10 cellular contexts compared by ENCODE assay signal in the genomic region with DNA sequence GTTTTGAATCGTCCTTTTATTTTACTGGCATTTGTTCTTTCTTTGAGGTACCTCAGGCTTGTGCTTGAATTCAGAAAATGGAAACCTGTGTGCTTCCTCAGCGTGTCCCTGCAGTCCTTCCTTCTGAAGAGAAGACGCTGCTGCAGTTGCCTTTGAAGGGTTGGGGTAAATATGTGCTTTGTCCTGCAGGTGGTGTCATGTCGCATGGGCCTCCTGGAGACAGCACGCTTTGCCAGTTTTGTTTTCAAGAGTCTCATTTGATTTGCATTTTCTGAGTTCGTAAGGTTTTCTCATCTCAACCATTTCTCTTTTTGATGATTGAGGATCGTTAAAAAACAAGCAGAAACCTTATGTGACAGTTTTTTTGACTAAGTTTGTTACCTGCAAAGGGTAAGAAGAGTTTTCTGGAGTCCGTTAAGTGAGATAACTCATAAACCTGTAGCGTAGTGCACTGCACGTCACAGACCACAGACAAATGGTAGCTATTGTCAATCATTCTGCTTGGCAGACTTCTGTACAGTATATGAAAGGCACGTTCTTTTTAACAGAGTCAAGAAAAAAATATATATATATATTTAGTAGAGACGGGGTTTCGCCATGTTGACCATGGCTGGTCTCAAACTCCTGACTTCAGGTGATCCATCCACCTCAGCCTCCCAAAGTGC. TPM values are rescaled to one million over a fixed set of nuclear protein-coding genes. Genes with fewer than 3 reads are reported as not detected.
DNase-seq lines count a peak whose midpoint lies in the region; ATAC-seq, FAIRE-seq and TF ChIP-seq lines count a peak whose summit lies in the region.
"Had no signal": no experiment of that assay in that cellular context is flagged by ENCODE, and none has a peak within 500 bp of the region (broad histone marks: within the 10 kb centered on the region; RNA-seq: fewer than 3 reads in every experiment).

No MANE protein-coding gene starts in this region.

- H2AFZ ChIP-seq in HepG2 (ENCODE audit: low read length): no peak overlapping the region

- no peaks in the 10 kb centered on the region for H3K36me3 ChIP-seq in GM06990 (ENCODE audit: control insufficient read depth, insufficient read depth, low read length)
- no peaks in the 10 kb centered on the region for H3K36me3 ChIP-seq in H7 (replicated peaks; ENCODE audit: control insufficient read depth, insufficient read depth, low read length)
- H3K36me3 ChIP-seq in HepG2 (replicated peaks in 1 of 2; ENCODE audit: control insufficient read depth in 1 of 2, insufficient read depth in 2 of 2, low read length in 2 of 2): peaks cover 1 to 5% of the 10 kb centered on the region in 2 experiments; a peak in 2 of 5 replicates

- TF ChIP-seq CTCF in GM06990 (IDR thresholded peaks at IDR 0.05; ENCODE audit: insufficient read depth, low read length, poor library complexity, severe bottlenecking): peak; percentile 75
- peak; percentile 53 for TF ChIP-seq CTCF in HepG2 (CRISPR knock-in tag; IDR thresholded peaks at IDR 0.05)

- POLR2A ChIA-PET in HepG2 (lab: Yijun Ruan, JAX): no interaction called here

- TF ChIP-seq POLR2A in HepG2 (IDR thresholded peaks at IDR 0.05; ENCODE audit: insufficient read depth in 1 of 2, low read depth in 2 of 2, low read length in 2 of 2): no peak

- DNase-seq in GM06990 (ENCODE audit: extremely low read depth, insufficient read length) (no peak), H7 (peak; percentile 69), HepG2 (ENCODE audit: low spot score) (no peak), NCI-H1105 (lab: John Stamatoyannopoulos, UW) (no peak)
- DNase-seq in stimulated activated naive CD4-positive, alpha-beta T cell (lab: John Stamatoyannopoulos, UW): no peak
- DNase-seq: small intestine had no signal

- no peak for TF ChIP-seq EP300 in HepG2 (IDR thresholded peaks at IDR 0.05; ENCODE audit: low read depth in 2 of 2, low read length in 2 of 2)
- TF ChIP-seq EP300 in HepG2 (CRISPR knock-in tag; IDR thresholded peaks at IDR 0.05; ENCODE audit: borderline replicate concordance): no peak

- H3K9ac ChIP-seq in HepG2 (ENCODE audit: insufficient read depth, low read depth, low read length): no peak overlapping the region

- FAIRE-seq in HepG2 (lab: Jason Lieb, UNC): peak; percentile 75
- FAIRE-seq: small intestine had no signal

- CTCF ChIA-PET in HepG2 (lab: Yijun Ruan, JAX; ENCODE audit: low intra/inter-chr PET ratio, low total read pairs): no interaction called here

- no peak overlapping the region for H3K4me3 ChIP-seq in GM06990 (replicated peaks; ENCODE audit: low read depth, low read length)
- no peak overlapping the region for H3K4me3 ChIP-seq in H7 (ENCODE audit: insufficient read depth, low read depth, low read length)
- no peak overlapping the region for H3K4me3 ChIP-seq in HepG2 (replicated peaks in 1 of 3; ENCODE audit: insufficient read depth in 1 of 3, low read depth in 2 of 3, low read length in 3 of 3)
- H3K4me3 ChIP-seq: body of pancreas had no signal

- in situ Hi-C loops in HepG2 (cut with HindIII; ENCODE audit: extremely low pct_ligation_motif_present, low pct_unique_long_range_greater_than_20kb): no loop called here

- 83% methylated on average over 13 of the region's 13 CpGs for WGBS in HepG2 (ENCODE audit: low lambda C conversion rate)

- no TSS peak for BruUV-seq in HepG2 (replicated peaks; lab: Mats Ljungman, UMichigan)

- 0 out of 2 replicates have a peak, but pooled peaks have one; percentile 13 for TF ChIP-seq RAD21 in HepG2 (CRISPR knock-in tag; IDR thresholded peaks at IDR 0.05)

- no peaks in the 10 kb centered on the region for H3K79me2 ChIP-seq in HepG2 (ENCODE audit: insufficient read depth, low read length)

- H3K4me2 ChIP-seq in HepG2 (ENCODE audit: low read depth, low read length): no peak overlapping the region

- no peak overlapping the region for H3K27ac ChIP-seq in HepG2 (ENCODE audit: extremely low read length, insufficient read depth, low read length)
- H3K27ac ChIP-seq: body of pancreas had no signal

- H4K20me1 ChIP-seq in HepG2 (ENCODE audit: insufficient read depth, low read length): no peaks in the 10 kb centered on the region

- H3K4me1 ChIP-seq in HepG2 (ENCODE audit: insufficient read depth, low read length): no peaks in the 10 kb centered on the region
- H3K4me1 ChIP-seq: body of pancreas had no signal

- intact Hi-C loops in HepG2 (cut with micrococcal nuclease; ENCODE audit: unreplicated experiment): no loop called here

- H3K27me3 ChIP-seq in GM06990 (replicated peaks; ENCODE audit: control insufficient read depth, insufficient read depth, low read length) (no peaks in the 10 kb centered on the region), H7 (ENCODE audit: control insufficient read depth, insufficient read depth, low read length) (no peaks in the 10 kb centered on the region), HepG2 (ENCODE audit: control insufficient read depth in 1 of 2, insufficient read depth in 2 of 2, low read length in 2 of 2) (no peaks in the 10 kb centered on the region)
- H3K27me3 ChIP-seq: body of pancreas had no signal

- peak; percentile 70 for ATAC-seq in SK-N-SH treated with all-trans-retinoic acid at 6 μM for 48 hours
- ATAC-seq in HepG2: peak; percentile 89
- no peak for ATAC-seq in GM18519 (IDR thresholded peaks at IDR 0.05; ENCODE audit: low FRiP score, unreplicated experiment)
- ATAC-seq in GM21737 (IDR thresholded peaks at IDR 0.05; ENCODE audit: unreplicated experiment): no peak
- ATAC-seq: body of pancreas had no signal

- no peaks in the 10 kb centered on the region for H3K9me3 ChIP-seq in HepG2 (ENCODE audit: low read length)
- H3K9me3 ChIP-seq: body of pancreas had no signal

TF ChIP-seq in SK-N-SH treated with all-trans-retinoic acid at 6 μM for 48 hours, 23 proteins besides CTCF, POLR2A, EP300 and RAD21 (continues in another document):
- TF ChIP-seq BACH2 (CRISPR knock-in tag; IDR thresholded peaks at IDR 0.05; ENCODE audit: borderline replicate concordance): no peak

TF ChIP-seq in HepG2, 621 proteins besides CTCF, POLR2A, EP300 and RAD21 (continues in another document):
- TF ChIP-seq ZFP41 (CRISPR knock-in tag; IDR thresholded peaks at IDR 0.05; ENCODE audit: borderline replicate concordance): no peak
- peak; percentile 67 for TF ChIP-seq STAG1 (CRISPR knock-in tag; IDR thresholded peaks at IDR 0.05)
- no peak for TF ChIP-seq KLF11 (CRISPR knock-in tag; IDR thresholded peaks at IDR 0.05)
- no peak for TF ChIP-seq KLF9 (CRISPR knock-in tag; IDR thresholded peaks at IDR 0.05; ENCODE audit: low read depth)
- TF ChIP-seq ZNF121 (CRISPR knock-in tag; IDR thresholded peaks at IDR 0.05): no peak
- no peak for TF ChIP-seq ZNF20 (CRISPR knock-in tag; IDR thresholded peaks at IDR 0.05)
- TF ChIP-seq ZNF839 (CRISPR knock-in tag; IDR thresholded peaks at IDR 0.05; ENCODE audit: borderline replicate concordance): no peak

RNA-seq across cellular contexts. Expression of a gene that starts 57.0 kb away (rescaled TPM):
- total RNA-seq in H7 (2014; rRNA removed; shearing (Covaris generic)): 180 and 231 TPM in 2 replicates
- 153 and 217 TPM in 2 replicates for total RNA-seq in HepG2 (2016; rRNA removed; fragmentation: Illumina TruSeq; extraction: Trizol)
- 38.0 and 41.2 TPM in 2 replicates for total RNA-seq in HepG2 (2016; cell fraction: cytosol; rRNA removed; fragmentation: Illumina TruSeq; extraction: Trizol; ENCODE audit: low read depth)
- total RNA-seq in HepG2 (2016; cell fraction: insoluble cytoplasmic fraction; rRNA removed; fragmentation: Illumina TruSeq; extraction: Trizol): 146 and 228 TPM in 2 replicates
- total RNA-seq in HepG2 (2016; cell fraction: membrane; rRNA removed; fragmentation: Illumina TruSeq; extraction: Trizol): 44.1 and 50.3 TPM in 2 replicates
- 58.1 and 62.8 TPM in 2 replicates for total RNA-seq in HepG2 (2016; cell fraction: nucleus; rRNA removed; fragmentation: Illumina TruSeq; extraction: Trizol)
- 56.8 and 63.3 TPM in 2 replicates for polyA plus RNA-seq in HepG2 (2011; rRNA removed)
- 59.6 and 59.8 TPM in 2 replicates for polyA plus RNA-seq in HepG2 (2011; cell fraction: cytosol; rRNA removed)
- 27.3 and 29.0 TPM in 2 replicates for polyA plus RNA-seq in HepG2 (2011; cell fraction: nucleus; rRNA removed)
- 65.3 and 99.2 TPM in 2 replicates for polyA plus RNA-seq in HepG2 (2012)
- polyA plus RNA-seq in HepG2 (2016; cell fraction: cytosol; fragmentation: Illumina TruSeq; extraction: Trizol; ENCODE audit: low read depth): 25.0 and 26.0 TPM in 2 replicates
- polyA plus RNA-seq in HepG2 (2016; cell fraction: insoluble cytoplasmic fraction; fragmentation: Illumina TruSeq; extraction: Trizol; ENCODE audit: low read depth): 203 and 221 TPM in 2 replicates
- 31.6 and 33.3 TPM in 2 replicates for polyA plus RNA-seq in HepG2 (2016; cell fraction: membrane; fragmentation: Illumina TruSeq; extraction: Trizol; ENCODE audit: low read depth)
- polyA plus RNA-seq in HepG2 (2016; cell fraction: nucleus; fragmentation: Illumina TruSeq; extraction: Trizol; ENCODE audit: insufficient read depth, low read depth): 73.7 and 75.1 TPM in 2 replicates
- polyA minus RNA-seq in HepG2 (2011; rRNA and poly(A)+ RNA removed; ENCODE audit: low replicate concordance): 194 and 353 TPM in 2 replicates
- 73.6 and 86.4 TPM in 2 replicates for polyA minus RNA-seq in HepG2 (2011; cell fraction: cytosol; rRNA and poly(A)+ RNA removed)
- polyA minus RNA-seq in HepG2 (2011; cell fraction: nucleus; rRNA and poly(A)+ RNA removed): 55.2 and 63.2 TPM in 2 replicates

RNA-seq across cellular contexts. Expression of a gene that starts 57.3 kb away (rescaled TPM):
- total RNA-seq in H7 (2014; rRNA removed; shearing (Covaris generic)): 93.0 and 108 TPM in 2 replicates
- total RNA-seq in HepG2 (2016; rRNA removed; fragmentation: Illumina TruSeq; extraction: Trizol): 134 and 179 TPM in 2 replicates
- 34.5 and 35.9 TPM in 2 replicates for total RNA-seq in HepG2 (2016; cell fraction: cytosol; rRNA removed; fragmentation: Illumina TruSeq; extraction: Trizol; ENCODE audit: low read depth)
- 133 and 191 TPM in 2 replicates for total RNA-seq in HepG2 (2016; cell fraction: insoluble cytoplasmic fraction; rRNA removed; fragmentation: Illumina TruSeq; extraction: Trizol)
- 49.9 and 52.8 TPM in 2 replicates for total RNA-seq in HepG2 (2016; cell fraction: membrane; rRNA removed; fragmentation: Illumina TruSeq; extraction: Trizol)
- total RNA-seq in HepG2 (2016; cell fraction: nucleus; rRNA removed; fragmentation: Illumina TruSeq; extraction: Trizol): 52.7 and 53.0 TPM in 2 replicates
- polyA plus RNA-seq in HepG2 (2011; rRNA removed): 57.3 and 79.6 TPM in 2 replicates
- 58.1 and 63.2 TPM in 2 replicates for polyA plus RNA-seq in HepG2 (2011; cell fraction: cytosol; rRNA removed)
- polyA plus RNA-seq in HepG2 (2011; cell fraction: nucleus; rRNA removed): 25.6 and 26.7 TPM in 2 replicates
- 60.3 and 67.3 TPM in 2 replicates for polyA plus RNA-seq in HepG2 (2012)
- 44.5 and 46.9 TPM in 2 replicates for polyA plus RNA-seq in HepG2 (2016; cell fraction: cytosol; fragmentation: Illumina TruSeq; extraction: Trizol; ENCODE audit: low read depth)
- 208 and 231 TPM in 2 replicates for polyA plus RNA-seq in HepG2 (2016; cell fraction: insoluble cytoplasmic fraction; fragmentation: Illumina TruSeq; extraction: Trizol; ENCODE audit: low read depth)
- polyA plus RNA-seq in HepG2 (2016; cell fraction: membrane; fragmentation: Illumina TruSeq; extraction: Trizol; ENCODE audit: low read depth): 41.0 and 45.0 TPM in 2 replicates
- polyA plus RNA-seq in HepG2 (2016; cell fraction: nucleus; fragmentation: Illumina TruSeq; extraction: Trizol; ENCODE audit: insufficient read depth, low read depth): 70.5 and 93.1 TPM in 2 replicates
- polyA minus RNA-seq in HepG2 (2011; rRNA and poly(A)+ RNA removed; ENCODE audit: low replicate concordance): 23.1 and 74.3 TPM in 2 replicates
- polyA minus RNA-seq in HepG2 (2011; cell fraction: cytosol; rRNA and poly(A)+ RNA removed): 18.8 and 23.8 TPM in 2 replicates
- 40.0 and 45.8 TPM in 2 replicates for polyA minus RNA-seq in HepG2 (2011; cell fraction: nucleus; rRNA and poly(A)+ RNA removed)

Comparison
In these comparisons a context has a peak if more than half of its experiments do, and no peak if none do; other contexts are left out.
1. ATAC-seq: peak in SK-N-SH treated with all-trans-retinoic acid at 6 μM for 48 hours (single experiment) and HepG2 (single experiment); none in GM18519 (single experiment) and GM21737 (single experiment).